ENCODE assay signal across 2 cellular contexts in genomic region chr9:112743216-112743835, GRCh38.
TF ChIP-seq lines count a peak whose summit lies in the region.

No MANE protein-coding gene starts in this region.

TF ChIP-seq in SK-N-SH, 30 proteins besides CTCF, POLR2A, EP300 and RAD21 (continued from another document):
- no peak for TF ChIP-seq POLR2AphosphoS5 (IDR thresholded peaks at IDR 0.05; ENCODE audit: low read depth, low read length)
- no peak for TF ChIP-seq RCOR1 (IDR thresholded peaks at IDR 0.05; ENCODE audit: low read length)
- TF ChIP-seq, protein P1, sequence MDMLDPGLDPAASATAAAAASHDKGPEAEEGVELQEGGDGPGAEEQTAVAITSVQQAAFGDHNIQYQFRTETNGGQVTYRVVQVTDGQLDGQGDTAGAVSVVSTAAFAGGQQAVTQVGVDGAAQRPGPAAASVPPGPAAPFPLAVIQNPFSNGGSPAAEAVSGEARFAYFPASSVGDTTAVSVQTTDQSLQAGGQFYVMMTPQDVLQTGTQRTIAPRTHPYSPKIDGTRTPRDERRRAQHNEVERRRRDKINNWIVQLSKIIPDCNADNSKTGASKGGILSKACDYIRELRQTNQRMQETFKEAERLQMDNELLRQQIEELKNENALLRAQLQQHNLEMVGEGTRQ (IDR thresholded peaks at IDR 0.05; ENCODE audit: borderline replicate concordance, low read depth, low read length): no peak
- TF ChIP-seq SIN3A (IDR thresholded peaks at IDR 0.05; ENCODE audit: borderline replicate concordance, low read depth, low read length): no peak
- TF ChIP-seq MEF2A (IDR thresholded peaks at IDR 0.05; ENCODE audit: borderline replicate concordance, low read depth): no peak
- TF ChIP-seq FOSL2 (IDR thresholded peaks at IDR 0.05; ENCODE audit: borderline replicate concordance, low read depth): no peak
- TF ChIP-seq ELF1 (IDR thresholded peaks at IDR 0.05): no peak
- no peak for TF ChIP-seq EZH2phosphoT487 (IDR thresholded peaks at IDR 0.05; ENCODE audit: borderline replicate concordance, low read depth)
- TF ChIP-seq CHD2 (IDR thresholded peaks at IDR 0.05; ENCODE audit: low read length, partially characterized antibody): no peak
- no peak for TF ChIP-seq IRF3 (IDR thresholded peaks at IDR 0.05; ENCODE audit: low read depth, low read length)
- no peak for TF ChIP-seq GATA2 (CRISPR knock-in tag; IDR thresholded peaks at IDR 0.05)
- TF ChIP-seq, protein P2, sequence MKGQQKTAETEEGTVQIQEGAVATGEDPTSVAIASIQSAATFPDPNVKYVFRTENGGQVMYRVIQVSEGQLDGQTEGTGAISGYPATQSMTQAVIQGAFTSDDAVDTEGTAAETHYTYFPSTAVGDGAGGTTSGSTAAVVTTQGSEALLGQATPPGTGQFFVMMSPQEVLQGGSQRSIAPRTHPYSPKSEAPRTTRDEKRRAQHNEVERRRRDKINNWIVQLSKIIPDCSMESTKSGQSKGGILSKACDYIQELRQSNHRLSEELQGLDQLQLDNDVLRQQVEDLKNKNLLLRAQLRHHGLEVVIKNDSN (IDR thresholded peaks at IDR 0.05; ENCODE audit: borderline replicate concordance, low read depth): no peak
- TF ChIP-seq MXI1 (IDR thresholded peaks at IDR 0.05; ENCODE audit: low read depth, low read length): no peak
- TF ChIP-seq, protein P3, sequence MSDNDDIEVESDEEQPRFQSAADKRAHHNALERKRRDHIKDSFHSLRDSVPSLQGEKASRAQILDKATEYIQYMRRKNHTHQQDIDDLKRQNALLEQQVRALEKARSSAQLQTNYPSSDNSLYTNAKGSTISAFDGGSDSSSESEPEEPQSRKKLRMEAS (IDR thresholded peaks at IDR 0.05; ENCODE audit: low read depth): no peak
- TF ChIP-seq JUND (IDR thresholded peaks at IDR 0.05): no peak
- no peak for TF ChIP-seq FOXJ3 (CRISPR knock-in tag; IDR thresholded peaks at IDR 0.05)

TF ChIP-seq in SK-N-SH treated with all-trans-retinoic acid at 6 μM for 48 hours, 23 proteins besides CTCF, POLR2A, EP300 and RAD21 (continued from another document):
- no peak for TF ChIP-seq CREB5 (CRISPR knock-in tag; IDR thresholded peaks at IDR 0.05; ENCODE audit: low read depth)
- no peak for TF ChIP-seq SNAI2 (CRISPR knock-in tag; IDR thresholded peaks at IDR 0.05)
- TF ChIP-seq BACH2 (CRISPR knock-in tag; IDR thresholded peaks at IDR 0.05; ENCODE audit: borderline replicate concordance): no peak
- TF ChIP-seq ZNF70 (CRISPR knock-in tag; IDR thresholded peaks at IDR 0.05): no peak
- no peak for TF ChIP-seq RARB (CRISPR knock-in tag; IDR thresholded peaks at IDR 0.05)
- TF ChIP-seq TOX (CRISPR knock-in tag; IDR thresholded peaks at IDR 0.05; ENCODE audit: borderline replicate concordance): no peak
- TF ChIP-seq GLIS3 (CRISPR knock-in tag; IDR thresholded peaks at IDR 0.05): no peak
- no peak for TF ChIP-seq CSRNP3 (CRISPR knock-in tag; IDR thresholded peaks at IDR 0.05)
- TF ChIP-seq ZNF565 (CRISPR knock-in tag; conservative IDR thresholded peaks at IDR 0.05; ENCODE audit: low read depth): no peak
- TF ChIP-seq, protein P4, sequence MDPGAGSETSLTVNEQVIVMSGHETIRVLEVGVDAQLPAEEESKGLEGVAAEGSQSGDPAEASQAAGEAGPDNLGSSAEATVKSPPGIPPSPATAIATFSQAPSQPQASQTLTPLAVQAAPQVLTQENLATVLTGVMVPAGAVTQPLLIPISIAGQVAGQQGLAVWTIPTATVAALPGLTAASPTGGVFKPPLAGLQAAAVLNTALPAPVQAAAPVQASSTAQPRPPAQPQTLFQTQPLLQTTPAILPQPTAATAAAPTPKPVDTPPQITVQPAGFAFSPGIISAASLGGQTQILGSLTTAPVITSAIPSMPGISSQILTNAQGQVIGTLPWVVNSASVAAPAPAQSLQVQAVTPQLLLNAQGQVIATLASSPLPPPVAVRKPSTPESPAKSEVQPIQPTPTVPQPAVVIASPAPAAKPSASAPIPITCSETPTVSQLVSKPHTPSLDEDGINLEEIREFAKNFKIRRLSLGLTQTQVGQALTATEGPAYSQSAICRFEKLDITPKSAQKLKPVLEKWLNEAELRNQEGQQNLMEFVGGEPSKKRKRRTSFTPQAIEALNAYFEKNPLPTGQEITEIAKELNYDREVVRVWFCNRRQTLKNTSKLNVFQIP (CRISPR knock-in tag; IDR thresholded peaks at IDR 0.05; ENCODE audit: borderline replicate concordance, low read depth): no peak
- TF ChIP-seq ZC3H10 (CRISPR knock-in tag; IDR thresholded peaks at IDR 0.05): no peak
